In the genomic region with DNA sequence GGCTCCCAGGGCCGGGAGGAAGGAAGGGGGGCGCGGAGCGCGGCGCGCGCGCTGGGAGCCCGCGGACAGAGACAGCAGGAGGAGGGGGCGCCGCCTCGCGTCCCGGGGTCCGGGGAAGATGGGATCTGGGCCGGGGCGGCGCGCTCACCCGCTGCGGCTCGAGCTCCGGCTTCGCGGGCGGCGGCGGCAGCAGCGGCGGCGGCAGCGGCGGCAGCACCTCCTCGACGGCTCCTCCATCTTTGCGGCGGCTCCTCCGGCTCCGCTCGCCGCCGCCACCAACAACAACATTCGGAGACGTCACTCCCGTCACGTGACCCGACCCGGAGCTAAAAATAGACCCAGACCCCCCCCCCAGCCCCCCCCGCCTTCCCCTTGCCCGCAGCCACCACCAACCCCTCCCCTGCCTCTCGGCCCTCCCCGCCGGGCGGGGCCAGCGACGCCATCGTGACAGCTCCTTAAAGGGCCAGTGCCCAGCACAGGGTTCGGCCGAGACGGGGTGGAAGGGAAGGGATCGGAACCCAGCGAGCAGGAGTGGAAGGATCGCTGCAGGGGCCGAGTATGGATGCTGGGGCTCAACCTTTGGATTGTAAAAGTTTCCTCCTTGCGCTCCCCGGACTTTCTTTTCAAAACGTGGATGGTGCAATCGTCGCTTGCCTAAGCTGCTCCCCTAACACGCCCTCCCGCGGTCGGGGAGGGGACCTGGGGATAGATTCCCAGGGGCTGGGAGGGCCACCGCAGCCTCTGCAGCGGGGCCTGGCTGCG, we compare ENCODE assay signal across 1 cellular context.
A peak's percentile ranks its signal among the peaks of the same experiment; 100 is the strongest.
TF ChIP-seq lines count a peak whose summit lies in the region.

TSS of gene HDAC5 (minus strand) at position 286 of the 762 bp plus-strand sequence. CDS start 6,126 bp downstream, outside the sequence.

TF ChIP-seq in HepG2, 621 proteins besides CTCF, POLR2A, EP300 and RAD21 (continued from another document and continues in another):
- TF ChIP-seq, protein P1, sequence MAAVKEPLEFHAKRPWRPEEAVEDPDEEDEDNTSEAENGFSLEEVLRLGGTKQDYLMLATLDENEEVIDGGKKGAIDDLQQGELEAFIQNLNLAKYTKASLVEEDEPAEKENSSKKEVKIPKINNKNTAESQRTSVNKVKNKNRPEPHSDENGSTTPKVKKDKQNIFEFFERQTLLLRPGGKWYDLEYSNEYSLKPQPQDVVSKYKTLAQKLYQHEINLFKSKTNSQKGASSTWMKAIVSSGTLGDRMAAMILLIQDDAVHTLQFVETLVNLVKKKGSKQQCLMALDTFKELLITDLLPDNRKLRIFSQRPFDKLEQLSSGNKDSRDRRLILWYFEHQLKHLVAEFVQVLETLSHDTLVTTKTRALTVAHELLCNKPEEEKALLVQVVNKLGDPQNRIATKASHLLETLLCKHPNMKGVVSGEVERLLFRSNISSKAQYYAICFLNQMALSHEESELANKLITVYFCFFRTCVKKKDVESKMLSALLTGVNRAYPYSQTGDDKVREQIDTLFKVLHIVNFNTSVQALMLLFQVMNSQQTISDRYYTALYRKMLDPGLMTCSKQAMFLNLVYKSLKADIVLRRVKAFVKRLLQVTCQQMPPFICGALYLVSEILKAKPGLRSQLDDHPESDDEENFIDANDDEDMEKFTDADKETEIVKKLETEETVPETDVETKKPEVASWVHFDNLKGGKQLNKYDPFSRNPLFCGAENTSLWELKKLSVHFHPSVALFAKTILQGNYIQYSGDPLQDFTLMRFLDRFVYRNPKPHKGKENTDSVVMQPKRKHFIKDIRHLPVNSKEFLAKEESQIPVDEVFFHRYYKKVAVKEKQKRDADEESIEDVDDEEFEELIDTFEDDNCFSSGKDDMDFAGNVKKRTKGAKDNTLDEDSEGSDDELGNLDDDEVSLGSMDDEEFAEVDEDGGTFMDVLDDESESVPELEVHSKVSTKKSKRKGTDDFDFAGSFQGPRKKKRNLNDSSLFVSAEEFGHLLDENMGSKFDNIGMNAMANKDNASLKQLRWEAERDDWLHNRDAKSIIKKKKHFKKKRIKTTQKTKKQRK (IDR thresholded peaks at IDR 0.05; ENCODE audit: low read length): no peak
- TF ChIP-seq ZNF839 (CRISPR knock-in tag; IDR thresholded peaks at IDR 0.05; ENCODE audit: borderline replicate concordance) (peak; percentile 66; the same call in 1 of the 2 replicates), ZNF451 (CRISPR knock-in tag; IDR thresholded peaks at IDR 0.05) (no peak), ZNF678 (CRISPR knock-in tag; IDR thresholded peaks at IDR 0.05) (no peak), DZIP1 (CRISPR knock-in tag; IDR thresholded peaks at IDR 0.05) (0 out of 2 replicates have a peak, but pooled peaks have one; percentile 46), KDM4B (CRISPR knock-in tag; IDR thresholded peaks at IDR 0.05) (0 out of 2 replicates have a peak, but pooled peaks have one; percentile 50), ZNF562 (CRISPR knock-in tag; IDR thresholded peaks at IDR 0.05; ENCODE audit: borderline replicate concordance) (no peak), ZNF414 (CRISPR knock-in tag; IDR thresholded peaks at IDR 0.05) (no peak; the same call in 1 of the 2 replicates), ZMAT3 (CRISPR knock-in tag; conservative IDR thresholded peaks at IDR 0.05) (peak; percentile 94; the same call in 1 of the 2 replicates), SNRNP70 (IDR thresholded peaks at IDR 0.05; ENCODE audit: low read depth, low read length) (no peak), ZNF558 (CRISPR knock-in tag; IDR thresholded peaks at IDR 0.05; ENCODE audit: borderline replicate concordance) (peak; percentile 90; the same call in 1 of the 2 replicates), CSRNP2 (CRISPR knock-in tag; conservative IDR thresholded peaks at IDR 0.05; ENCODE audit: low read depth) (no peak), ZMAT5 (CRISPR knock-in tag; IDR thresholded peaks at IDR 0.05; ENCODE audit: borderline replicate concordance, low read depth) (no peak), RELA (CRISPR knock-in tag; IDR thresholded peaks at IDR 0.05) (no peak), ZBTB8A (CRISPR knock-in tag; IDR thresholded peaks at IDR 0.05; ENCODE audit: borderline replicate concordance, low read depth) (no peak), REL (CRISPR knock-in tag; conservative IDR thresholded peaks at IDR 0.05) (no peak), IRF2 (CRISPR knock-in tag; IDR thresholded peaks at IDR 0.05) (peak; percentile 78), ZNF530 (CRISPR knock-in tag; IDR thresholded peaks at IDR 0.05; ENCODE audit: low read depth) (no peak), ARNT2 (CRISPR knock-in tag; IDR thresholded peaks at IDR 0.05; ENCODE audit: low read depth) (no peak), SAP130 (CRISPR knock-in tag; IDR thresholded peaks at IDR 0.05; ENCODE audit: low read depth) (peak; percentile 92), ZNF232 (CRISPR knock-in tag; IDR thresholded peaks at IDR 0.05; ENCODE audit: borderline replicate concordance) (peak; percentile 54), FOXM1 (CRISPR knock-in tag; IDR thresholded peaks at IDR 0.05) (no peak), MAZ (IDR thresholded peaks at IDR 0.05; ENCODE audit: borderline replicate concordance, low read depth, low read length) (peak; percentile 91), MAZ (CRISPR knock-in tag; IDR thresholded peaks at IDR 0.05; ENCODE audit: low read depth) (peak; percentile 96), ZMYM2 (CRISPR knock-in tag; IDR thresholded peaks at IDR 0.05) (no peak), SIN3B (IDR thresholded peaks at IDR 0.05; ENCODE audit: low read length) (0 out of 2 replicates have a peak, but pooled peaks have one; percentile 15), ATF7 (IDR thresholded peaks at IDR 0.05) (no peak), ATF7 (CRISPR knock-in tag; IDR thresholded peaks at IDR 0.05) (peak; percentile 64), ZNF782 (CRISPR knock-in tag; IDR thresholded peaks at IDR 0.05; ENCODE audit: borderline replicate concordance) (peak; percentile 67; the same call in 1 of the 2 replicates), ATAD3A (CRISPR knock-in tag; IDR thresholded peaks at IDR 0.05) (no peak), FOXP1 (IDR thresholded peaks at IDR 0.05) (no peak), FOXP1 (CRISPR knock-in tag; IDR thresholded peaks at IDR 0.05) (no peak; the same call in 1 of the 2 replicates), CEBPG (CRISPR knock-in tag; IDR thresholded peaks at IDR 0.05) (peak; percentile 96)
- TF ChIP-seq, protein P2, sequence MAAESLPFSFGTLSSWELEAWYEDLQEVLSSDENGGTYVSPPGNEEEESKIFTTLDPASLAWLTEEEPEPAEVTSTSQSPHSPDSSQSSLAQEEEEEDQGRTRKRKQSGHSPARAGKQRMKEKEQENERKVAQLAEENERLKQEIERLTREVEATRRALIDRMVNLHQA (CRISPR knock-in tag; IDR thresholded peaks at IDR 0.05): no peak
- TF ChIP-seq, protein P3, sequence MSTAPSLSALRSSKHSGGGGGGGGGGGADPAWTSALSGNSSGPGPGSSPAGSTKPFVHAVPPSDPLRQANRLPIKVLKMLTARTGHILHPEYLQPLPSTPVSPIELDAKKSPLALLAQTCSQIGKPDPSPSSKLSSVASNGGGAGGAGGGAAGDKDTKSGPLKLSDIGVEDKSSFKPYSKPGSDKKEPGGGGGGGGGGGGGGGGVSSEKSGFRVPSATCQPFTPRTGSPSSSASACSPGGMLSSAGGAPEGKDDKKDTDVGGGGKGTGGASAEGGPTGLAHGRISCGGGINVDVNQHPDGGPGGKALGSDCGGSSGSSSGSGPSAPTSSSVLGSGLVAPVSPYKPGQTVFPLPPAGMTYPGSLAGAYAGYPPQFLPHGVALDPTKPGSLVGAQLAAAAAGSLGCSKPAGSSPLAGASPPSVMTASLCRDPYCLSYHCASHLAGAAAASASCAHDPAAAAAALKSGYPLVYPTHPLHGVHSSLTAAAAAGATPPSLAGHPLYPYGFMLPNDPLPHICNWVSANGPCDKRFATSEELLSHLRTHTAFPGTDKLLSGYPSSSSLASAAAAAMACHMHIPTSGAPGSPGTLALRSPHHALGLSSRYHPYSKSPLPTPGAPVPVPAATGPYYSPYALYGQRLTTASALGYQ (CRISPR knock-in tag; IDR thresholded peaks at IDR 0.05): 0 out of 2 replicates have a peak, but pooled peaks have one; percentile 45
- TF ChIP-seq, protein P4, sequence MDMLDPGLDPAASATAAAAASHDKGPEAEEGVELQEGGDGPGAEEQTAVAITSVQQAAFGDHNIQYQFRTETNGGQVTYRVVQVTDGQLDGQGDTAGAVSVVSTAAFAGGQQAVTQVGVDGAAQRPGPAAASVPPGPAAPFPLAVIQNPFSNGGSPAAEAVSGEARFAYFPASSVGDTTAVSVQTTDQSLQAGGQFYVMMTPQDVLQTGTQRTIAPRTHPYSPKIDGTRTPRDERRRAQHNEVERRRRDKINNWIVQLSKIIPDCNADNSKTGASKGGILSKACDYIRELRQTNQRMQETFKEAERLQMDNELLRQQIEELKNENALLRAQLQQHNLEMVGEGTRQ (IDR thresholded peaks at IDR 0.05; ENCODE audit: low read depth, low read length): peak; percentile 76
- TF ChIP-seq, protein P4 (CRISPR knock-in tag; IDR thresholded peaks at IDR 0.05; ENCODE audit: borderline replicate concordance): peak; percentile 59; the same call in 1 of the 2 replicates
